Comparison of ENCODE assay signal across 26 cellular contexts in the genomic region with DNA sequence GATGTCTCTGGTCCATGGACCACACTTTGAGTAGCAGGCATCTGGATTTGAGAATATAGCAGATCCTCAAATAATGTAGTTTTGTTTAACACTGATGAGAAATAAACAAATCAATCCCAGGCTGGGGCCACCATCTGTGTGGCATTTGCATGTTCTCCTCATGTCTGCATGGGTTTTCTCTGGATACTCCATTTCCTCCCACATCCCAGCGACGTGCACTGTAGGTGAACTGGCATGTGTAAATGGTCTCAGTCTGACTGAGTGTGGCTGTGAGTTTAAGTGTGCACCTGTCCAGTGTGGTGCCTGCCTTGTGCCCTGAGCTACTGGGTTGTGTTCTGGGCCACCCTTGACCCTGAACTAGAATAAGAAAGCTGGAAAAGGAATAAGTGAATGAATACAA.
"Had no signal": no experiment of that assay in that cellular context is flagged by ENCODE, and none has a peak within 500 bp of the region (broad histone marks: within the 10 kb centered on the region; RNA-seq: fewer than 3 reads in every experiment).

No MANE protein-coding gene starts in this region.

- H3K9me3 Mint-ChIP-seq: dendritic cell treated with granulocyte-macrophage colony-stimulating factor and Interleukin-4, amounts not matched to agents 40 ng/mL and 50 ng/mL, for 4 days had no signal

- ATAC-seq: esophagus mucosa, gastrocnemius medialis, heart left ventricle, left cardiac atrium, left lung, left ventricle myocardium superior, lower lobe of right lung, mucosa of descending colon had no signal

- H3K4me3 Mint-ChIP-seq: dendritic cell treated with granulocyte-macrophage colony-stimulating factor and Interleukin-4, amounts not matched to agents 40 ng/mL and 50 ng/mL, for 4 days; immature natural killer cell; mesothelial cell of epicardium had no signal

- H3K4me3 ChIP-seq: colonic mucosa, dorsolateral prefrontal cortex, esophagus squamous epithelium, gastrocnemius medialis, heart left ventricle, hepatocyte, left lung, lower lobe of right lung, mucosa of descending colon had no signal

- H2AFZ ChIP-seq: hepatocyte had no signal

- DNase-seq: colonic mucosa; cortex of kidney; dorsolateral prefrontal cortex; effector CD4-positive, alpha-beta T cell; effector memory CD4-positive, alpha-beta T cell; erythroblast; esophagus squamous epithelium; foreskin fibroblast; foreskin melanocyte; gastrocnemius medialis; glutamatergic neuron; hypothalamus; immature natural killer cell; islet precursor cell; left cardiac atrium; left lung; left ventricle myocardium superior; lower lobe of right lung; mesenchymal stem cell; mucosa of descending colon had no signal

- H3K36me3 ChIP-seq: colonic mucosa, esophagus squamous epithelium, gastrocnemius medialis, heart left ventricle, left lung, lower lobe of right lung had no signal

- H3K4me1 Mint-ChIP-seq: immature natural killer cell had no signal

- H3K4me1 ChIP-seq: colonic mucosa, esophagus squamous epithelium, gastrocnemius medialis, heart left ventricle, left lung, lower lobe of right lung had no signal

- H3K36me3 Mint-ChIP-seq: immature natural killer cell had no signal

- H3K27me3 ChIP-seq: colonic mucosa, dorsolateral prefrontal cortex, esophagus squamous epithelium, gastrocnemius medialis, heart left ventricle, hepatocyte, left lung had no signal

- H3K4me2 ChIP-seq: hepatocyte had no signal

- H3K9me3 ChIP-seq: colonic mucosa, esophagus squamous epithelium, gastrocnemius medialis, heart left ventricle, left lung, lower lobe of right lung, mucosa of descending colon had no signal

- H3K27ac Mint-ChIP-seq: dendritic cell treated with granulocyte-macrophage colony-stimulating factor and Interleukin-4, amounts not matched to agents 40 ng/mL and 50 ng/mL, for 4 days; immature natural killer cell; mesothelial cell of epicardium had no signal

- H3K27ac ChIP-seq: colonic mucosa, dorsolateral prefrontal cortex, epithelial cell of prostate, esophagus squamous epithelium, gastrocnemius medialis, heart left ventricle, hepatocyte, left lung, lower lobe of right lung had no signal

- H3K27me3 Mint-ChIP-seq: dendritic cell treated with granulocyte-macrophage colony-stimulating factor and Interleukin-4, amounts not matched to agents 40 ng/mL and 50 ng/mL, for 4 days had no signal
